13 cellular contexts compared by ENCODE assay signal in the genomic region with DNA sequence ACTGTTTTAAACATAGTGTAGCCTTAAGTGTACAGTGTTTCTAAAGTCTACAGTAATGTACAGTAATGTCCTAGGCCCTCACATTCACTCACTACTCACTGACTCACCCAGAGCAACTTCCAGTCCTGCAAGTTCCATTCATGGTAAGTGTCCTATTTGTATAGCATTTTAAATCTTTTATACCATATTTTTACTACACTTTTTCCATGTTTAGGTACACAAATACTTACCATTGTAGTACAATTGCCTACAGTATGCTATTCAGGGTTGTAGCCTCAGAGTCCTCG.
"Had no signal": no experiment of that assay in that cellular context is flagged by ENCODE, and none has a peak within 500 bp of the region (broad histone marks: within the 10 kb centered on the region; RNA-seq: fewer than 3 reads in every experiment).

No MANE protein-coding gene starts in this region.

- H3K4me3 Mint-ChIP-seq: activated CD4-positive, alpha-beta memory T cell treated with anti-CD3 and anti-CD28 coated beads for 36 hours; activated naive CD4-positive, alpha-beta T cell treated with anti-CD3 and anti-CD28 coated beads for 36 hours; activated naive CD8-positive, alpha-beta T cell treated with anti-CD3 and anti-CD28 coated beads, Interleukin-2, amount 50 U/mL, for 24 hours; activated T-cell treated with anti-CD3 and anti-CD28 coated beads, Interleukin-2, amount 50 U/mL, for 72 hours; natural killer cell treated with Interleukin-12 subunit alpha and Interleukin-12 subunit beta and Interleukin-15 and Interleukin-18, amount 100 ng/mL, for 72 hours; stimulated activated naive CD8-positive, alpha-beta T cell treated with anti-CD3 and anti-CD28 coated beads, Interleukin-15, Interleukin-2, amounts not matched to agents 100 ng/mL and 50 ng/mL, for 24 hours had no signal

- ATAC-seq: activated naive CD8-positive, alpha-beta T cell treated with anti-CD3 and anti-CD28 coated beads, Interleukin-2, amount 50 U/mL, for 24 hours; activated T-cell treated with anti-CD3 and anti-CD28 coated beads, Interleukin-2, amount 50 U/mL, for 72 hours; gastrocnemius medialis; left ventricle myocardium superior; natural killer cell treated with Interleukin-12 subunit alpha and Interleukin-12 subunit beta and Interleukin-15 and Interleukin-18, amount 100 ng/mL, for 72 hours; right cardiac atrium had no signal

- H3K27ac ChIP-seq: cardiac muscle cell, gastrocnemius medialis, parathyroid adenoma, thyroid gland had no signal

- DNase-seq: gastrocnemius medialis, right cardiac atrium, substantia nigra had no signal

- H3K4me1 ChIP-seq: parathyroid adenoma had no signal

- H3K9me3 ChIP-seq: gastrocnemius medialis, thyroid gland had no signal

- H3K9ac ChIP-seq: parathyroid adenoma had no signal

- H3K27me3 Mint-ChIP-seq: activated CD4-positive, alpha-beta memory T cell treated with anti-CD3 and anti-CD28 coated beads for 36 hours had no signal

- H3K27ac Mint-ChIP-seq: activated CD4-positive, alpha-beta memory T cell treated with anti-CD3 and anti-CD28 coated beads for 36 hours; activated naive CD4-positive, alpha-beta T cell treated with anti-CD3 and anti-CD28 coated beads for 36 hours; activated naive CD8-positive, alpha-beta T cell treated with anti-CD3 and anti-CD28 coated beads, Interleukin-2, amount 50 U/mL, for 24 hours; activated T-cell treated with anti-CD3 and anti-CD28 coated beads, Interleukin-2, amount 50 U/mL, for 72 hours; natural killer cell treated with Interleukin-12 subunit alpha and Interleukin-12 subunit beta and Interleukin-15 and Interleukin-18, amount 100 ng/mL, for 72 hours; stimulated activated naive CD8-positive, alpha-beta T cell treated with anti-CD3 and anti-CD28 coated beads, Interleukin-15, Interleukin-2, amounts not matched to agents 100 ng/mL and 50 ng/mL, for 24 hours had no signal

- H3K4me3 ChIP-seq: cardiac muscle cell, gastrocnemius medialis, thyroid gland had no signal

- H3K36me3 ChIP-seq: cardiac muscle cell, gastrocnemius medialis, thyroid gland had no signal

- H3K36me3 Mint-ChIP-seq: activated CD4-positive, alpha-beta memory T cell treated with anti-CD3 and anti-CD28 coated beads for 36 hours; natural killer cell treated with Interleukin-12 subunit alpha and Interleukin-12 subunit beta and Interleukin-15 and Interleukin-18, amount 100 ng/mL, for 72 hours had no signal

- H3K79me2 ChIP-seq: parathyroid adenoma had no signal

- H2AFZ ChIP-seq: parathyroid adenoma had no signal

- H3K9me3 Mint-ChIP-seq: activated CD4-positive, alpha-beta memory T cell treated with anti-CD3 and anti-CD28 coated beads for 36 hours; activated naive CD4-positive, alpha-beta T cell treated with anti-CD3 and anti-CD28 coated beads for 36 hours; activated naive CD8-positive, alpha-beta T cell treated with anti-CD3 and anti-CD28 coated beads, Interleukin-2, amount 50 U/mL, for 24 hours; activated T-cell treated with anti-CD3 and anti-CD28 coated beads, Interleukin-2, amount 50 U/mL, for 72 hours; natural killer cell treated with Interleukin-12 subunit alpha and Interleukin-12 subunit beta and Interleukin-15 and Interleukin-18, amount 100 ng/mL, for 72 hours; stimulated activated naive CD8-positive, alpha-beta T cell treated with anti-CD3 and anti-CD28 coated beads, Interleukin-15, Interleukin-2, amounts not matched to agents 100 ng/mL and 50 ng/mL, for 24 hours had no signal

- H3K27me3 ChIP-seq: thyroid gland had no signal
